ENCODE assay signal across 9 cellular contexts in genomic region chr21:25350056-25350455, GRCh38.
DNase-seq lines count a peak whose midpoint lies in the region; ATAC-seq, FAIRE-seq and TF ChIP-seq lines count a peak whose summit lies in the region.
"Had no signal": no experiment of that assay in that cellular context is flagged by ENCODE, and none has a peak within 500 bp of the region (broad histone marks: within the 10 kb centered on the region; RNA-seq: fewer than 3 reads in every experiment).

No MANE protein-coding gene starts in this region.

- H3K4me2 ChIP-seq in PC-3 (ENCODE audit: low read length) (no peak overlapping the region), endothelial cell of umbilical vein (ENCODE audit: insufficient read depth, low read length) (no peak overlapping the region)

- TF ChIP-seq EP300 in gastroesophageal sphincter (IDR thresholded peaks at IDR 0.05) = no peak

- H3K9me3 ChIP-seq in PC-3 (ENCODE audit: low read length) (no peaks in the 10 kb centered on the region), endothelial cell of umbilical vein (replicated peaks; ENCODE audit: control insufficient read depth, insufficient read depth, low read length) (no peaks in the 10 kb centered on the region), gastroesophageal sphincter (peaks cover 0 to 9% (median 0%) of the 10 kb centered on the region in 3 donors)

- no peaks in the 10 kb centered on the region for H3F3A ChIP-seq in PC-3 (ENCODE audit: low read length, unreplicated experiment)

- FAIRE-seq in endothelial cell of umbilical vein (lab: Jason Lieb, UNC) = peak; percentile 63

- POLR2A ChIA-PET in PC-3 (lab: Charles Lee; ENCODE audit: unreplicated experiment) = no interaction called here
- POLR2A ChIA-PET in endothelial cell of umbilical vein (lab: Charles Lee) = no interaction called here

- H3K27me3 ChIP-seq in PC-3 (ENCODE audit: low read length) (no peaks in the 10 kb centered on the region), endothelial cell of umbilical vein (ENCODE audit: control insufficient read depth in 2 of 2, insufficient read depth in 2 of 2, low read length in 2 of 2) (no peaks in the 10 kb centered on the region), gastroesophageal sphincter (no peaks in the 10 kb centered on the region)

- no TSS peak for BruUV-seq in PC-3 (replicated peaks; lab: Mats Ljungman, UMichigan)
- BruUV-seq in endothelial cell of umbilical vein (replicated peaks; lab: Mats Ljungman, UMichigan) = no TSS peak

- no peaks in the 10 kb centered on the region for H3K9me1 ChIP-seq in endothelial cell of umbilical vein (replicated peaks; ENCODE audit: control insufficient read depth, extremely low read depth, insufficient read depth, low read length)

- H3K27ac Mint-ChIP-seq in stimulated activated naive B cell treated with anti-CD40 and anti-IgM and Interleukin-4, amounts not matched to agents 10 μg/mL and 1 μg/mL and 100 μg/mL, for 72 hours = no peak overlapping the region
- H3K27ac Mint-ChIP-seq: naive thymus-derived CD4-positive, alpha-beta T cell had no signal

- H3K36me3 ChIP-seq in PC-3 (ENCODE audit: low read depth, low read length) (no peaks in the 10 kb centered on the region), endothelial cell of umbilical vein (ENCODE audit: control insufficient read depth in 2 of 2, extremely low read depth in 1 of 2, insufficient read depth in 2 of 2, low read length in 2 of 2) (no peaks in the 10 kb centered on the region), gastroesophageal sphincter (no peaks in the 10 kb centered on the region)

- no peaks in the 10 kb centered on the region for H3K79me2 ChIP-seq in PC-3 (ENCODE audit: low read length)
- no peaks in the 10 kb centered on the region for H3K79me2 ChIP-seq in endothelial cell of umbilical vein (ENCODE audit: control insufficient read depth, insufficient read depth, low read length)

- H3K4me1 ChIP-seq in PC-3 (ENCODE audit: insufficient read depth, low read length) (peaks cover 12% of the 10 kb centered on the region), endothelial cell of umbilical vein (ENCODE audit: control insufficient read depth, extremely low read depth, insufficient read depth, low read length) (no peaks in the 10 kb centered on the region), gastroesophageal sphincter (no peaks in the 10 kb centered on the region)

- no peak overlapping the region for H3K4me3 Mint-ChIP-seq in stimulated activated naive B cell treated with anti-CD40 and anti-IgM and Interleukin-4, amounts not matched to agents 10 μg/mL and 1 μg/mL and 100 μg/mL, for 72 hours
- H3K4me3 Mint-ChIP-seq: naive thymus-derived CD4-positive, alpha-beta T cell had no signal

- H4K20me1 ChIP-seq in PC-3 (ENCODE audit: low read length) = no peaks in the 10 kb centered on the region
- H4K20me1 ChIP-seq in endothelial cell of umbilical vein (replicated peaks; ENCODE audit: control insufficient read depth, extremely low read depth, insufficient read depth, low read length) = no peaks in the 10 kb centered on the region

- no peak for TF ChIP-seq POLR2A in endothelial cell of umbilical vein (IDR thresholded peaks at IDR 0.05; ENCODE audit: low read depth, low read length)
- TF ChIP-seq POLR2A in gastroesophageal sphincter (IDR thresholded peaks at IDR 0.05) = no peak

- DNase-seq in activated T-cell treated with anti-CD3 and anti-CD28 coated beads for 48 hours (ENCODE audit: low read depth) = peak; percentile 27
- DNase-seq in activated T-cell treated with anti-CD3 and anti-CD28 coated beads, Interleukin-2, amount 50 U/mL, for 1 hour = no peak
- DNase-seq in PC-3 = peak; percentile 78
- peak; percentile 45 for DNase-seq in endothelial cell of umbilical vein (ENCODE audit: low read depth, low spot score)
- DNase-seq in stimulated activated naive B cell treated with anti-CD40 and anti-IgM and Interleukin-4, amounts not matched to agents 10 μg/mL and 1 μg/mL and 100 μg/mL, for 72 hours = peak; percentile 1
- DNase-seq in SW480 (ENCODE audit: low spot score) = no peak

- dilution Hi-C loops in endothelial cell of umbilical vein (cut with MboI; ENCODE audit: extremely low pct_ligation_motif_present, low sequenced_read_pairs) = no loop called here

- H3K9me3 Mint-ChIP-seq in stimulated activated naive B cell treated with anti-CD40 and anti-IgM and Interleukin-4, amounts not matched to agents 10 μg/mL and 1 μg/mL and 100 μg/mL, for 72 hours = peaks cover 0 to 12% of the 10 kb centered on the region in 2 donors

- intact Hi-C loops in PC-3 (cut with micrococcal nuclease) (loop anchor here (1.0 kb wide), 1 partner anchor 36 kb away; no protein-coding TSS in a partner anchor), endothelial cell of umbilical vein (cut with micrococcal nuclease) (loop anchor here (1.0 to 5.0 kb wide), 2 partner anchors 36 to 212 kb away; no protein-coding TSS in a partner anchor)

- H3K27ac ChIP-seq in PC-3 (ENCODE audit: low read length) = no peak overlapping the region
- no peak overlapping the region for H3K27ac ChIP-seq in endothelial cell of umbilical vein (ENCODE audit: insufficient read depth, low read depth, low read length)
- no peak overlapping the region for H3K27ac ChIP-seq in gastroesophageal sphincter

- H3K9ac ChIP-seq in PC-3 (ENCODE audit: low read length) (no peak overlapping the region), endothelial cell of umbilical vein (replicated peaks; ENCODE audit: extremely low read depth, insufficient read depth, low read length) (no peak overlapping the region)

- no peaks in the 10 kb centered on the region for H3K27me3 Mint-ChIP-seq in stimulated activated naive B cell treated with anti-CD40 and anti-IgM and Interleukin-4, amounts not matched to agents 10 μg/mL and 1 μg/mL and 100 μg/mL, for 72 hours

- no peaks in the 10 kb centered on the region for H3K9me2 ChIP-seq in PC-3 (replicated peaks; ENCODE audit: low read length)

- ATAC-seq in PC-3 (peak; percentile 72), HG02970 (IDR thresholded peaks at IDR 0.05; ENCODE audit: low FRiP score, unreplicated experiment) (no peak), gastroesophageal sphincter (no peak)
- peak in 1 of 2 donors; percentile 53 for ATAC-seq in stimulated activated naive B cell treated with anti-CD40 and anti-IgM and Interleukin-4, amounts not matched to agents 10 μg/mL and 1 μg/mL and 100 μg/mL, for 72 hours (replicated peaks)
- ATAC-seq: naive thymus-derived CD4-positive, alpha-beta T cell had no signal

- peaks cover 12 to 46% of the 10 kb centered on the region in 2 donors for H3K36me3 Mint-ChIP-seq in stimulated activated naive B cell treated with anti-CD40 and anti-IgM and Interleukin-4, amounts not matched to agents 10 μg/mL and 1 μg/mL and 100 μg/mL, for 72 hours

- H3K4me3 ChIP-seq in PC-3 (ENCODE audit: low read length) (no peak overlapping the region), endothelial cell of umbilical vein (replicated peaks in 1 of 3; ENCODE audit: insufficient read depth in 1 of 3, low read depth in 1 of 3, low read length in 3 of 3) (no peak overlapping the region), gastroesophageal sphincter (no peak overlapping the region)

- H3K4me1 Mint-ChIP-seq in stimulated activated naive B cell treated with anti-CD40 and anti-IgM and Interleukin-4, amounts not matched to agents 10 μg/mL and 1 μg/mL and 100 μg/mL, for 72 hours = peaks cover 4 to 10% of the 10 kb centered on the region in 2 donors
- H3K4me1 Mint-ChIP-seq: naive thymus-derived CD4-positive, alpha-beta T cell had no signal

- peak; percentile 82 for TF ChIP-seq CTCF in PC-3 (conservative IDR thresholded peaks at IDR 0.05; ENCODE audit: low read depth, low read length)
- peak; percentile 43 for TF ChIP-seq CTCF in endothelial cell of umbilical vein (IDR thresholded peaks at IDR 0.05; ENCODE audit: extremely low read depth in 1 of 2, insufficient read depth in 1 of 2, low read depth in 1 of 2, low read length in 2 of 2)
- no peak for TF ChIP-seq CTCF in gastroesophageal sphincter (IDR thresholded peaks at IDR 0.05)

- H2AFZ ChIP-seq in PC-3 (ENCODE audit: low read length) (no peak overlapping the region), endothelial cell of umbilical vein (ENCODE audit: low read depth, low read length) (no peak overlapping the region)

- CTCF ChIA-PET in PC-3 (lab: Charles Lee) = interaction anchor here (1.3 kb wide), 1 partner anchor 36 kb away, joined by 12 read pairs; no protein-coding TSS in a partner anchor
- CTCF ChIA-PET in endothelial cell of umbilical vein (lab: Charles Lee) = interaction anchor here (1.2 to 5.3 kb wide), 3 partner anchors 22 to 41 kb away, joined by 6 to 84 read pairs (median 11); no protein-coding TSS in a partner anchor

- WGBS in gastroesophageal sphincter (ENCODE audit: low coverage in 1 of 2), 2 donors = 80 to 100% methylated on average over 3 to 5 of the region's 6 CpGs

TF ChIP-seq in endothelial cell of umbilical vein, 7 proteins besides CTCF, POLR2A, EP300 and RAD21:
- no peak for TF ChIP-seq JUN (IDR thresholded peaks at IDR 0.05; ENCODE audit: borderline replicate concordance, insufficient read depth, insufficient read length, low read depth)
- no peak for TF ChIP-seq MAX (IDR thresholded peaks at IDR 0.05; ENCODE audit: insufficient read depth, insufficient read length)
- no peak for TF ChIP-seq EZH2 (IDR thresholded peaks at IDR 0.05; ENCODE audit: borderline replicate concordance, low read depth, low read length, severe bottlenecking)
- no peak for TF ChIP-seq GATA2 (IDR thresholded peaks at IDR 0.05; ENCODE audit: insufficient read depth, insufficient read length, low read depth, low read length)
TF ChIP-seq in endothelial cell of umbilical vein: peak in this region for 0.

Comparison
In these comparisons a context has a peak if more than half of its experiments do, and no peak if none do; other contexts are left out.
1. DNase-seq: peak in activated T-cell treated with anti-CD3 and anti-CD28 coated beads for 48 hours (single experiment), PC-3 (single experiment), endothelial cell of umbilical vein (single experiment) and stimulated activated naive B cell treated with anti-CD40 and anti-IgM and Interleukin-4, amounts not matched to agents 10 μg/mL and 1 μg/mL and 100 μg/mL, for 72 hours (single experiment); none in activated T-cell treated with anti-CD3 and anti-CD28 coated beads, Interleukin-2, amount 50 U/mL, for 1 hour (single experiment) and SW480 (single experiment).
2. CTCF ChIP-seq: peak in PC-3 (single experiment) and endothelial cell of umbilical vein (2 of 2); none in gastroesophageal sphincter (0 of 4).